13 cellular contexts compared by ENCODE assay signal in genomic region chr5:178240772-178241171, GRCh38. TPM values are rescaled to one million over a fixed set of nuclear protein-coding genes. Genes with fewer than 3 reads are reported as not detected.
DNase-seq lines count a peak whose midpoint lies in the region; FAIRE-seq and TF ChIP-seq lines count a peak whose summit lies in the region.
"Had no signal": no experiment of that assay in that cellular context is flagged by ENCODE, and none has a peak within 500 bp of the region (broad histone marks: within the 10 kb centered on the region; RNA-seq: fewer than 3 reads in every experiment).

No MANE protein-coding gene starts in this region.

- H3K4me1 Mint-ChIP-seq in activated CD4-positive, alpha-beta T cell treated with anti-CD3 and anti-CD28 coated beads, Interleukin-2, amount 10 ng/mL, durations not matched to agents 24 days and 14 days, result peaks cover 40% of the 10 kb centered on the region
- H3K4me1 Mint-ChIP-seq in astrocyte (ENCODE audit: low read depth, unreplicated experiment), result no peaks in the 10 kb centered on the region

- H3K27ac ChIP-seq in HL-60 (replicated peaks), result peak overlapping the region; percentile 51
- no peak overlapping the region for H3K27ac ChIP-seq in astrocyte (ENCODE audit: low read depth, low read length)
- peak overlapping the region in 17 of 21 experiments; percentile 20 to 85 (median 71) for H3K27ac ChIP-seq in skin epidermis
- H3K27ac ChIP-seq in breast epithelium, result peak overlapping the region in 1 of 2 donors; percentile 89

- TF ChIP-seq CTCF in HL-60 (IDR thresholded peaks at IDR 0.05; ENCODE audit: insufficient read depth, low read length), result no peak
- no peak for TF ChIP-seq CTCF in astrocyte (IDR thresholded peaks at IDR 0.05; ENCODE audit: insufficient read depth, low read depth, low read length)
- no peak for TF ChIP-seq CTCF in breast epithelium (IDR thresholded peaks at IDR 0.05)

- H3K9ac ChIP-seq in astrocyte (ENCODE audit: low read length), result no peak overlapping the region

- intact Hi-C loops in activated CD4-positive, alpha-beta T cell treated with anti-CD3 and anti-CD28 coated beads, Interleukin-2, amount 10 ng/mL, durations not matched to agents 24 days and 14 days (cut with micrococcal nuclease), result no loop called here
- intact Hi-C loops in breast epithelium (cut with DNase I; ENCODE audit: low total_unique reads), result no loop called here

- H3K4me2 ChIP-seq in astrocyte (ENCODE audit: low read length), result no peak overlapping the region

- H3K4me3 Mint-ChIP-seq in activated CD4-positive, alpha-beta T cell treated with anti-CD3 and anti-CD28 coated beads, Interleukin-2, amount 10 ng/mL, durations not matched to agents 24 days and 14 days, result peak overlapping the region; percentile 72
- H3K4me3 Mint-ChIP-seq in astrocyte (ENCODE audit: unreplicated experiment), result no peak overlapping the region

- DNase-seq in activated CD4-positive, alpha-beta T cell treated with anti-CD3 and anti-CD28 coated beads, Interleukin-2, amount 10 ng/mL, durations not matched to agents 24 days and 14 days, result no peak
- DNase-seq in activated CD4-positive, alpha-beta T cell treated with anti-CD3 and anti-CD28 coated beads for 4 hours, result no peak
- DNase-seq in HL-60 (ENCODE audit: low read depth in 1 of 2, low spot score in 1 of 2) (peak in 1 of 2 experiments; percentile 58), astrocyte (ENCODE audit: low read depth) (no peak), breast epithelium (ENCODE audit: low spot score in 2 of 2) (no peak), ACHN (no peak), DMS 273 treated with DMSO at 0.1 percent for 48 hours (lab: John Stamatoyannopoulos, UW) (no peak)
- DNase-seq: NCI-H2081 treated with DMSO at 0.1 percent for 48 hours had no signal

- H3K27me3 ChIP-seq in HL-60 (ENCODE audit: insufficient read depth, poor library complexity, severe bottlenecking) (no peaks in the 10 kb centered on the region), astrocyte (ENCODE audit: insufficient read depth, low read length) (no peaks in the 10 kb centered on the region), breast epithelium (peaks cover 0 to under 1% of the 10 kb centered on the region in 2 donors)

- H4K20me1 ChIP-seq in astrocyte (ENCODE audit: insufficient read depth, low read length), result no peaks in the 10 kb centered on the region

- FAIRE-seq in astrocyte (lab: Jason Lieb, UNC), result no peak
- FAIRE-seq: bronchial epithelial cell had no signal

- H3K9me3 Mint-ChIP-seq in activated CD4-positive, alpha-beta T cell treated with anti-CD3 and anti-CD28 coated beads, Interleukin-2, amount 10 ng/mL, durations not matched to agents 24 days and 14 days, result no peaks in the 10 kb centered on the region
- no peaks in the 10 kb centered on the region for H3K9me3 Mint-ChIP-seq in astrocyte (ENCODE audit: unreplicated experiment)

- H3K4me3 ChIP-seq in HL-60 (replicated peaks; ENCODE audit: insufficient read depth, low read length) (no peak overlapping the region), astrocyte (ENCODE audit: insufficient read depth, low read depth, low read length) (no peak overlapping the region), skin epidermis (no peak overlapping the region), breast epithelium (no peak overlapping the region)

- H3K36me3 Mint-ChIP-seq in activated CD4-positive, alpha-beta T cell treated with anti-CD3 and anti-CD28 coated beads, Interleukin-2, amount 10 ng/mL, durations not matched to agents 24 days and 14 days (ENCODE audit: low read depth), result no peaks in the 10 kb centered on the region
- H3K36me3 Mint-ChIP-seq in astrocyte (ENCODE audit: low read depth, unreplicated experiment), result no peaks in the 10 kb centered on the region

- H3K27ac Mint-ChIP-seq in activated CD4-positive, alpha-beta T cell treated with anti-CD3 and anti-CD28 coated beads, Interleukin-2, amount 10 ng/mL, durations not matched to agents 24 days and 14 days, result peak overlapping the region; percentile 80
- peak overlapping the region; percentile 3 for H3K27ac Mint-ChIP-seq in astrocyte (ENCODE audit: unreplicated experiment)

- H3K9me3 ChIP-seq in astrocyte (ENCODE audit: insufficient read depth, low read depth, low read length), result no peaks in the 10 kb centered on the region
- no peaks in the 10 kb centered on the region for H3K9me3 ChIP-seq in breast epithelium

- no peaks in the 10 kb centered on the region for H3K79me2 ChIP-seq in astrocyte (ENCODE audit: insufficient read depth, low read length)

- TF ChIP-seq POLR2A in breast epithelium (IDR thresholded peaks at IDR 0.05), result no peak

- H3K27me3 Mint-ChIP-seq in activated CD4-positive, alpha-beta T cell treated with anti-CD3 and anti-CD28 coated beads, Interleukin-2, amount 10 ng/mL, durations not matched to agents 24 days and 14 days, result no peaks in the 10 kb centered on the region
- peaks cover 8% of the 10 kb centered on the region for H3K27me3 Mint-ChIP-seq in astrocyte (ENCODE audit: low read depth, unreplicated experiment)

- in situ Hi-C loops in ACHN (cut with HindIII; ENCODE audit: low pct_ligation_motif_present, low pct_unique_long_range_greater_than_20kb, low sequenced_read_pairs), result no loop called here

- H3K36me3 ChIP-seq in astrocyte (ENCODE audit: insufficient read depth, low read length) (no peaks in the 10 kb centered on the region), breast epithelium (no peaks in the 10 kb centered on the region)

- H2AFZ ChIP-seq in astrocyte (ENCODE audit: low read depth, low read length), result no peak overlapping the region

- no peaks in the 10 kb centered on the region for H3K4me1 ChIP-seq in astrocyte (ENCODE audit: insufficient read depth, low read length)
- H3K4me1 ChIP-seq in breast epithelium, result peaks cover 12 to 26% of the 10 kb centered on the region in 2 donors

RNA-seq across cellular contexts. Expression of gene PHYKPL, which starts 8.2 kb away (rescaled TPM):
- total RNA-seq in activated CD4-positive, alpha-beta T cell treated with anti-CD3 and anti-CD28 coated beads, Interleukin-2, amount 10 ng/mL, durations not matched to agents 24 days and 14 days, result 77.8 and 85.9 TPM in 2 replicates
- 26.5 and 27.5 TPM in 2 replicates for total RNA-seq in astrocyte
- 10 to 100 TPM; 63.4 to 94.1 (median 77.7) TPM for total RNA-seq in breast epithelium

RNA-seq across cellular contexts. Expression of gene HNRNPAB, which starts 36.4 kb away (rescaled TPM):
- total RNA-seq in activated CD4-positive, alpha-beta T cell treated with anti-CD3 and anti-CD28 coated beads, Interleukin-2, amount 10 ng/mL, durations not matched to agents 24 days and 14 days, result 492 and 507 TPM in 2 replicates
- total RNA-seq in astrocyte (184 and 199 TPM in 2 replicates), breast epithelium (10 to 100 TPM; 56.3 to 90.5 (median 68.9) TPM)

RNA-seq across cellular contexts. Expression of gene GMCL2, which starts 53.6 kb away (rescaled TPM):
- 0.07 TPM in 1 of 2 replicates, not detected in the other for total RNA-seq in activated CD4-positive, alpha-beta T cell treated with anti-CD3 and anti-CD28 coated beads, Interleukin-2, amount 10 ng/mL, durations not matched to agents 24 days and 14 days
- total RNA-seq in astrocyte (not detected in 2 replicates), breast epithelium (not detected)
- total RNA-seq: A673, bronchial epithelial cell, fibroblast of villous mesenchyme, left lobe of liver had no signal
